ENCODE assay signal across 2 cellular contexts in the genomic region with DNA sequence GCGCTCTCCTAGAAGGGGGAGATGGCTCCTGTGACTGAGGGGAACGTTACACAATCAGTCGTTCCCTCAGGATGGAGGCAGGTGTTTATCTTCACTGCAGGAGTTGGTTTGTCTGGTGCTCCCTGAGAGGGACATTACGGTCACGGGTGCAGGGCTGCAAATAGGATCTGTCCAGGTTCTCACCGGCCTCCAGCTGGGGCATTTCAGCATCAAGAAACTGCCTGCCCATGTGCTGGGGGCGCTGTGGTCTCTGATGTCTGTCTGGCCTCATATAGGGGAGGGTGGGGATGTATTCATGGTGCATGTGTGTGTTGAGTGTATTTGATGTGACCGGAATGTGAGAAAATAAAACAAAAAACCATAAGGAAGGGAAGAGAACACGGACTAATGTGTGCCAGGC.
TF ChIP-seq lines count a peak whose summit lies in the region.

No MANE protein-coding gene starts in this region.

TF ChIP-seq in HepG2, 621 proteins besides CTCF, POLR2A, EP300 and RAD21:
- TF ChIP-seq BORCS8-MEF2B (CRISPR knock-in tag; IDR thresholded peaks at IDR 0.05) = no peak
- TF ChIP-seq ZNF816 (CRISPR knock-in tag; IDR thresholded peaks at IDR 0.05; ENCODE audit: borderline replicate concordance) = no peak
- peak; percentile 31 for TF ChIP-seq STAG1 (CRISPR knock-in tag; IDR thresholded peaks at IDR 0.05)
- TF ChIP-seq NR0B2 (CRISPR knock-in tag; IDR thresholded peaks at IDR 0.05) = no peak
- no peak for TF ChIP-seq ZNF256 (CRISPR knock-in tag; conservative IDR thresholded peaks at IDR 0.05)
- TF ChIP-seq TFDP1 (CRISPR knock-in tag; IDR thresholded peaks at IDR 0.05; ENCODE audit: borderline replicate concordance) = no peak
- TF ChIP-seq DNMT1 (CRISPR knock-in tag; IDR thresholded peaks at IDR 0.05) = no peak
- no peak for TF ChIP-seq HOXA3 (CRISPR knock-in tag; IDR thresholded peaks at IDR 0.05)
- TF ChIP-seq ISL2 (CRISPR knock-in tag; IDR thresholded peaks at IDR 0.05) = no peak
- TF ChIP-seq HNRNPH1 (optimal IDR thresholded peaks at IDR 0.05; ENCODE audit: low read depth, low read length) = no peak
- TF ChIP-seq MZF1 (CRISPR knock-in tag; IDR thresholded peaks at IDR 0.05; ENCODE audit: borderline replicate concordance) = no peak
- no peak for TF ChIP-seq MBD4 (IDR thresholded peaks at IDR 0.05; ENCODE audit: borderline replicate concordance, low read length)
- TF ChIP-seq ATF1 (CRISPR knock-in tag; IDR thresholded peaks at IDR 0.05) = no peak
- TF ChIP-seq PHF20 (CRISPR knock-in tag; IDR thresholded peaks at IDR 0.05) = no peak
- TF ChIP-seq TFAP4 (IDR thresholded peaks at IDR 0.05; ENCODE audit: borderline replicate concordance, low read depth) = peak; percentile 30; the same call in 1 of the 2 replicates
- no peak for TF ChIP-seq MEIS1 (CRISPR knock-in tag; IDR thresholded peaks at IDR 0.05; ENCODE audit: borderline replicate concordance)
- TF ChIP-seq AKAP8 (CRISPR knock-in tag; IDR thresholded peaks at IDR 0.05) = no peak
- peak; percentile 46 for TF ChIP-seq CEBPB (IDR thresholded peaks at IDR 0.05; ENCODE audit: borderline replicate concordance, low read depth, low read length)
- no peak for TF ChIP-seq NKX3-1 (CRISPR knock-in tag; IDR thresholded peaks at IDR 0.05)
- no peak for TF ChIP-seq NFE2L2 (IDR thresholded peaks at IDR 0.05; ENCODE audit: low read length)
- TF ChIP-seq ZFP37 (CRISPR knock-in tag; IDR thresholded peaks at IDR 0.05; ENCODE audit: borderline replicate concordance) = no peak
- no peak for TF ChIP-seq LCORL (IDR thresholded peaks at IDR 0.05)
- TF ChIP-seq LCORL (CRISPR knock-in tag; IDR thresholded peaks at IDR 0.05) = no peak
- TF ChIP-seq ZSCAN9 (CRISPR knock-in tag; IDR thresholded peaks at IDR 0.05; ENCODE audit: borderline replicate concordance) = no peak
- TF ChIP-seq, protein P1, sequence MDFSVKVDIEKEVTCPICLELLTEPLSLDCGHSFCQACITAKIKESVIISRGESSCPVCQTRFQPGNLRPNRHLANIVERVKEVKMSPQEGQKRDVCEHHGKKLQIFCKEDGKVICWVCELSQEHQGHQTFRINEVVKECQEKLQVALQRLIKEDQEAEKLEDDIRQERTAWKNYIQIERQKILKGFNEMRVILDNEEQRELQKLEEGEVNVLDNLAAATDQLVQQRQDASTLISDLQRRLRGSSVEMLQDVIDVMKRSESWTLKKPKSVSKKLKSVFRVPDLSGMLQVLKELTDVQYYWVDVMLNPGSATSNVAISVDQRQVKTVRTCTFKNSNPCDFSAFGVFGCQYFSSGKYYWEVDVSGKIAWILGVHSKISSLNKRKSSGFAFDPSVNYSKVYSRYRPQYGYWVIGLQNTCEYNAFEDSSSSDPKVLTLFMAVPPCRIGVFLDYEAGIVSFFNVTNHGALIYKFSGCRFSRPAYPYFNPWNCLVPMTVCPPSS (IDR thresholded peaks at IDR 0.05) = no peak
TF ChIP-seq in HepG2: peak in this region for 3.

TF ChIP-seq in H1, 55 proteins besides CTCF, POLR2A, EP300 and RAD21:
- TF ChIP-seq FOSL1 (IDR thresholded peaks at IDR 0.05; ENCODE audit: insufficient read depth, low read depth, low read length) = no peak
- TF ChIP-seq SIX5 (IDR thresholded peaks at IDR 0.05; ENCODE audit: low read depth, low read length) = no peak
- TF ChIP-seq CREB1 (IDR thresholded peaks at IDR 0.05) = no peak
- TF ChIP-seq EGR1 (IDR thresholded peaks at IDR 0.05; ENCODE audit: borderline replicate concordance, low read depth, low read length) = no peak
- TF ChIP-seq GABPA (IDR thresholded peaks at IDR 0.05; ENCODE audit: borderline replicate concordance, insufficient read depth, low read length) = no peak
